15 cellular contexts compared by ENCODE assay signal in the genomic region with DNA sequence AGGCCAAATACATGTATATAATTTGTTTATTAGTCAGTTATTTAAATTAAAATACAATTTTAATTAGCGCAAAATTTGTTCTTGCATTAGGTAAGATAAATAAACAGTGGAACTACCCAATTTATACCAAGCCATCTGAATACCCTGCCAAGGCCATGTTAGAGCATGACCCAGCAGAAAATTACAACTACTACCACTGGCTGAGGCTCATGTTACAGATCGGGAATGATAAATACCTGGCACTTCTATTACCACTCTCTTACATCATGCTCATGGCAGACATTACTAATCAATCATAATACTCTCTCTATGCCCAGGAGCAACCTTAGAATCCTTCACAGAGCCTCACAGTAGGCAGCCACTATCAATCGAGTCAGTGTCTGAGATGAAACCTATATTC. TPM values are rescaled to one million over a fixed set of nuclear protein-coding genes. Genes with fewer than 3 reads are reported as not detected.
DNase-seq lines count a peak whose midpoint lies in the region; ATAC-seq and TF ChIP-seq lines count a peak whose summit lies in the region.
"Had no signal": no experiment of that assay in that cellular context is flagged by ENCODE, and none has a peak within 500 bp of the region (broad histone marks: within the 10 kb centered on the region; RNA-seq: fewer than 3 reads in every experiment).

No MANE protein-coding gene starts in this region.

- H3K4me3 ChIP-seq in epithelial cell of esophagus (ENCODE audit: low read length) (no peak overlapping the region), smooth muscle cell (no peak overlapping the region)
- H3K4me3 ChIP-seq: HAP-1, thyroid gland had no signal

- H2AFZ ChIP-seq in smooth muscle cell (ENCODE audit: low read depth): no peak overlapping the region

- no peak overlapping the region for H3K4me2 ChIP-seq in smooth muscle cell

- H3K27ac ChIP-seq in smooth muscle cell (ENCODE audit: low read depth): no peak overlapping the region
- H3K27ac ChIP-seq: thyroid gland, VCaP had no signal

- 91% methylated on average over 3 of the region's 3 CpGs for WGBS in smooth muscle cell (ENCODE audit: low lambda C conversion rate)

- peaks cover 18% of the 10 kb centered on the region for H3K27me3 ChIP-seq in smooth muscle cell (ENCODE audit: low read depth)
- H3K27me3 ChIP-seq: thyroid gland had no signal

- DNase-seq in A172 (ENCODE audit: low spot score): peak; percentile 7
- peak; percentile 1 for DNase-seq in HPDE6-E6E7 (ENCODE audit: extremely low spot score)
- DNase-seq in OCI-M1 (lab: John Stamatoyannopoulos, UW): peak; percentile 94
- DNase-seq in epithelial cell of esophagus (ENCODE audit: low read depth): peak; percentile 62
- DNase-seq in stimulated activated naive CD4-positive, alpha-beta T cell (lab: John Stamatoyannopoulos, UW): no peak
- no peak for DNase-seq in smooth muscle cell (lab: John Stamatoyannopoulos, UW; ENCODE audit: unreplicated experiment)
- no peak for DNase-seq in DMS114 treated with DMSO at 0.1 percent for 48 hours (lab: John Stamatoyannopoulos, UW; ENCODE audit: unreplicated experiment)
- DNase-seq: activated T-cell treated with anti-CD3 and anti-CD28 coated beads for 4 hours, amygdala, retina, thyroid gland had no signal

- no peak overlapping the region for H3K9ac ChIP-seq in smooth muscle cell (ENCODE audit: low read depth)

- H4K20me1 ChIP-seq in smooth muscle cell (ENCODE audit: low read depth): no peaks in the 10 kb centered on the region

- no peaks in the 10 kb centered on the region for H3F3A ChIP-seq in smooth muscle cell (ENCODE audit: low read depth)

- H3K4me1 ChIP-seq in smooth muscle cell (ENCODE audit: low read depth): peaks cover 8% of the 10 kb centered on the region
- H3K4me1 ChIP-seq: HAP-1, thyroid gland had no signal

- H3K79me2 ChIP-seq in smooth muscle cell (ENCODE audit: low read depth): no peaks in the 10 kb centered on the region

- H3K9me3 ChIP-seq in smooth muscle cell (replicated peaks; ENCODE audit: low read depth): no peaks in the 10 kb centered on the region
- H3K9me3 ChIP-seq: HAP-1, thyroid gland had no signal

- H3K36me3 ChIP-seq in smooth muscle cell (ENCODE audit: low read depth): no peaks in the 10 kb centered on the region
- H3K36me3 ChIP-seq: HAP-1, thyroid gland had no signal

- no peak for TF ChIP-seq CTCF in epithelial cell of esophagus (IDR thresholded peaks at IDR 0.05; ENCODE audit: insufficient read depth, low read depth, low read length, missing control alignments)
- TF ChIP-seq CTCF in smooth muscle cell (IDR thresholded peaks at IDR 0.05; ENCODE audit: borderline replicate concordance, insufficient read depth, poor library complexity, severe bottlenecking): no peak

- no peak for ATAC-seq in HG02885 (IDR thresholded peaks at IDR 0.05; ENCODE audit: poor library complexity, unreplicated experiment)

RNA-seq across cellular contexts. Expression of gene LMOD3, which starts 21.2 kb away (rescaled TPM):
- total RNA-seq in A172 (2014; rRNA removed; shearing (Covaris generic)): not detected in 2 replicates
- total RNA-seq in smooth muscle cell: not detected in 2 replicates
- polyA plus RNA-seq in smooth muscle cell: not detected in 2 replicates
- total RNA-seq: OCI-LY7 had no signal

RNA-seq across cellular contexts. Expression of gene ARL6IP5, which starts 58.9 kb away (rescaled TPM):
- total RNA-seq in A172 (2014; rRNA removed; shearing (Covaris generic)): 99.7 and 109 TPM in 2 replicates
- 80.9 and 83.9 TPM in 2 replicates for total RNA-seq in smooth muscle cell
- polyA plus RNA-seq in smooth muscle cell: 73.9 and 97.4 TPM in 2 replicates

Comparison
In these comparisons a context has a peak if more than half of its experiments do, and no peak if none do; other contexts are left out.
1. DNase-seq: peak in A172 (single experiment), HPDE6-E6E7 (single experiment), OCI-M1 (single experiment) and epithelial cell of esophagus (single experiment); none in stimulated activated naive CD4-positive, alpha-beta T cell (0 of 6), smooth muscle cell (single experiment) and DMS114 treated with DMSO at 0.1 percent for 48 hours (single experiment).